Comparison of ENCODE assay signal across 9 cellular contexts in the genomic region with DNA sequence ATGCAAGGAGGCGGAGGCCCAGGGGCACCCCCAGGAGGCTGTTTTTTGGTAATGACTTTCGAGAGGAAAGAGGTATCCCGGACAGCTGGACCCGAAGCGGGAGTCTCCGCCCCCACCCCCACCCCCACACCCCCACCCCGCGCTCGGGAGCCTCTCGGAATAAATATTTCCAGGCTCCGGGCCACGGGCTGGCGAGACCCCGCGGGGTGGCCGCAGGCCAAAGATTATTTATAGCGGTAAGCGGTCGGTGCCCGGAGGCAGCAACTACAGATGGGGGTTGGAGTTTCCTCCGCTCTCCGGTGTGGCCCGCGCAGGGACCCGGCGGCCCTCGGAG. TPM values are rescaled to one million over a fixed set of nuclear protein-coding genes. Genes with fewer than 3 reads are reported as not detected.
DNase-seq lines count a peak whose midpoint lies in the region; ATAC-seq and TF ChIP-seq lines count a peak whose summit lies in the region.
"Had no signal": no experiment of that assay in that cellular context is flagged by ENCODE, and none has a peak within 500 bp of the region (broad histone marks: within the 10 kb centered on the region; RNA-seq: fewer than 3 reads in every experiment).

No MANE protein-coding gene starts in this region.

- no TSS peak for BruUV-seq in PC-3 (replicated peaks; lab: Mats Ljungman, UMichigan)

- H3K27ac ChIP-seq in PC-3 (ENCODE audit: low read length), result no peak overlapping the region
- H3K27ac ChIP-seq in cardiac muscle cell, result no peak overlapping the region
- H3K27ac ChIP-seq in neuronal stem cell (replicated peaks; ENCODE audit: low read length), result no peak overlapping the region

- H3K4me3 ChIP-seq in PC-3 (ENCODE audit: low read length) (peak overlapping the region; percentile 83), cardiac muscle cell (peak overlapping the region; percentile 51), neuronal stem cell (ENCODE audit: low read length in 2 of 2) (peak overlapping the region in 1 of 2 donors; percentile 69)

- H2BK5ac ChIP-seq in neuronal stem cell (ENCODE audit: low read length), result peak overlapping the region; percentile 61

- POLR2A ChIA-PET in PC-3 (lab: Charles Lee; ENCODE audit: unreplicated experiment), result no interaction called here

- TF ChIP-seq CTCF in PC-3 (conservative IDR thresholded peaks at IDR 0.05; ENCODE audit: low read depth, low read length) (no peak), cardiac muscle cell (IDR thresholded peaks at IDR 0.05; ENCODE audit: low read depth, low read length) (no peak)

- H3K9me3 ChIP-seq in PC-3 (ENCODE audit: low read length) (no peaks in the 10 kb centered on the region), cardiac muscle cell (ENCODE audit: low read depth) (no peaks in the 10 kb centered on the region), neuronal stem cell (replicated peaks in 1 of 2; ENCODE audit: control insufficient read depth in 2 of 2, insufficient read depth in 1 of 2, low read depth in 1 of 2, low read length in 2 of 2) (peaks cover 7 to 10% of the 10 kb centered on the region in 2 donors)

- H3K14ac ChIP-seq in neuronal stem cell (ENCODE audit: low read length), result no peak overlapping the region

- no peaks in the 10 kb centered on the region for H4K20me1 ChIP-seq in PC-3 (ENCODE audit: low read length)

- peaks cover 16% of the 10 kb centered on the region for H3K4me1 ChIP-seq in PC-3 (ENCODE audit: insufficient read depth, low read length)
- peaks cover 6% of the 10 kb centered on the region for H3K4me1 ChIP-seq in cardiac muscle cell (ENCODE audit: low read depth)
- H3K4me1 ChIP-seq in neuronal stem cell (ENCODE audit: control insufficient read depth in 2 of 2, insufficient read depth in 1 of 2, low read depth in 1 of 2, low read length in 2 of 2), result peaks cover 16 to 27% of the 10 kb centered on the region in 2 donors

- H2AK5ac ChIP-seq in neuronal stem cell (ENCODE audit: low read depth, low read length), result no peak overlapping the region

- H3K27ac Mint-ChIP-seq in activated T-helper 17 cell treated with anti-CD3 and anti-CD28 coated beads, Interleukin-2, amount 50 U/mL, for 72 hours, result no peak overlapping the region
- no peak overlapping the region for H3K27ac Mint-ChIP-seq in T-helper 2 cell treated with Interferon-gamma antibody and Interleukin-4, amounts not matched to agents 5 μg/mL and 100 μg/mL, for 36 hours

- DNase-seq in Ammon's horn (ENCODE audit: low spot score), result peak; percentile 3
- no peak for DNase-seq in PC-3
- DNase-seq in cardiac muscle cell (ENCODE audit: low read depth in 1 of 2, low spot score in 1 of 2), result peak; percentile 30 to 49
- DNase-seq in neuronal stem cell (ENCODE audit: low spot score), result no peak
- DNase-seq in inferior parietal cortex (ENCODE audit: extremely low spot score), result no peak
- DNase-seq in T-helper 2 cell treated with Interferon-gamma antibody and Interleukin-4, amounts not matched to agents 5 μg/mL and 100 μg/mL, for 36 hours (ENCODE audit: low spot score), result no peak
- no peak for DNase-seq in occipital lobe (lab: John Stamatoyannopoulos, UW)
- DNase-seq: COR-L47 had no signal

- H3K9me2 ChIP-seq in PC-3 (replicated peaks; ENCODE audit: low read length), result no peaks in the 10 kb centered on the region

- ATAC-seq in PC-3, result no peak
- ATAC-seq in activated T-helper 17 cell treated with anti-CD3 and anti-CD28 coated beads, Interleukin-2, amount 50 U/mL, for 72 hours (replicated peaks), result no peak

- H3K4ac ChIP-seq in neuronal stem cell (ENCODE audit: low read length), result no peak overlapping the region

- peaks cover 15% of the 10 kb centered on the region for H3K36me3 Mint-ChIP-seq in activated T-helper 17 cell treated with anti-CD3 and anti-CD28 coated beads, Interleukin-2, amount 50 U/mL, for 72 hours (ENCODE audit: low read depth)
- peaks cover 7% of the 10 kb centered on the region for H3K36me3 Mint-ChIP-seq in T-helper 2 cell treated with Interferon-gamma antibody and Interleukin-4, amounts not matched to agents 5 μg/mL and 100 μg/mL, for 36 hours (ENCODE audit: low read depth)

- H3K9me3 Mint-ChIP-seq in activated T-helper 17 cell treated with anti-CD3 and anti-CD28 coated beads, Interleukin-2, amount 50 U/mL, for 72 hours, result no peaks in the 10 kb centered on the region
- no peaks in the 10 kb centered on the region for H3K9me3 Mint-ChIP-seq in T-helper 2 cell treated with Interferon-gamma antibody and Interleukin-4, amounts not matched to agents 5 μg/mL and 100 μg/mL, for 36 hours

- no peak overlapping the region for H2BK15ac ChIP-seq in neuronal stem cell (ENCODE audit: low read length)

- H3K23ac ChIP-seq in neuronal stem cell (ENCODE audit: low read depth, low read length, poor library complexity), result no peak overlapping the region

- peak overlapping the region; percentile 91 for H2AFZ ChIP-seq in PC-3 (ENCODE audit: low read length)
- peak overlapping the region; percentile 43 for H2AFZ ChIP-seq in neuronal stem cell (ENCODE audit: low read length)

- peaks cover 21% of the 10 kb centered on the region for H3K4me1 Mint-ChIP-seq in activated T-helper 17 cell treated with anti-CD3 and anti-CD28 coated beads, Interleukin-2, amount 50 U/mL, for 72 hours
- peaks cover 10% of the 10 kb centered on the region for H3K4me1 Mint-ChIP-seq in T-helper 2 cell treated with Interferon-gamma antibody and Interleukin-4, amounts not matched to agents 5 μg/mL and 100 μg/mL, for 36 hours (ENCODE audit: low read depth)

- H3K79me2 ChIP-seq in PC-3 (ENCODE audit: low read length), result no peaks in the 10 kb centered on the region

- H3K36me3 ChIP-seq in PC-3 (ENCODE audit: low read depth, low read length), result no peaks in the 10 kb centered on the region
- H3K36me3 ChIP-seq in cardiac muscle cell, result no peaks in the 10 kb centered on the region
- H3K36me3 ChIP-seq in neuronal stem cell (replicated peaks in 1 of 2; ENCODE audit: control insufficient read depth in 2 of 2, insufficient read depth in 2 of 2, low read length in 2 of 2), result no peaks in the 10 kb centered on the region

- peak overlapping the region; percentile 98 for H3K4me2 ChIP-seq in PC-3 (ENCODE audit: low read length)
- H3K4me2 ChIP-seq in neuronal stem cell (ENCODE audit: insufficient read depth, low read length, poor library complexity, severe bottlenecking), result peak overlapping the region; percentile 91

- H3F3A ChIP-seq in PC-3 (ENCODE audit: low read length, unreplicated experiment), result no peaks in the 10 kb centered on the region

- no CpG with 5 or more reads among the region's 27 CpGs for WGBS in neuronal stem cell (ENCODE audit: extremely low coverage in 2 of 2, insufficient read length in 2 of 2, insufficient replicate concordance in 1 of 2), 2 donors

- H3K27me3 Mint-ChIP-seq in activated T-helper 17 cell treated with anti-CD3 and anti-CD28 coated beads, Interleukin-2, amount 50 U/mL, for 72 hours, result peaks cover 43% of the 10 kb centered on the region
- peaks cover 54% of the 10 kb centered on the region for H3K27me3 Mint-ChIP-seq in T-helper 2 cell treated with Interferon-gamma antibody and Interleukin-4, amounts not matched to agents 5 μg/mL and 100 μg/mL, for 36 hours (ENCODE audit: low read depth)

- H2BK12ac ChIP-seq in neuronal stem cell (ENCODE audit: low read length), result no peak overlapping the region

- H4K8ac ChIP-seq in neuronal stem cell (ENCODE audit: low read depth, low read length), result no peak overlapping the region

- H3K4me3 Mint-ChIP-seq in activated T-helper 17 cell treated with anti-CD3 and anti-CD28 coated beads, Interleukin-2, amount 50 U/mL, for 72 hours, result no peak overlapping the region
- no peak overlapping the region for H3K4me3 Mint-ChIP-seq in T-helper 2 cell treated with Interferon-gamma antibody and Interleukin-4, amounts not matched to agents 5 μg/mL and 100 μg/mL, for 36 hours

- no peaks in the 10 kb centered on the region for H3K79me1 ChIP-seq in neuronal stem cell (ENCODE audit: low read depth, low read length)

- CTCF ChIA-PET in PC-3 (lab: Charles Lee), result no interaction called here

- intact Hi-C loops in PC-3 (cut with micrococcal nuclease), result no loop called here

- H3K9ac ChIP-seq in PC-3 (ENCODE audit: low read length) (peak overlapping the region; percentile 27; the same call in 1 of the 2 replicates), neuronal stem cell (ENCODE audit: low read depth, low read length, poor library complexity) (no peak overlapping the region)

- H3K27me3 ChIP-seq in PC-3 (ENCODE audit: low read length), result peaks cover 21% of the 10 kb centered on the region
- H3K27me3 ChIP-seq in cardiac muscle cell, result peaks cover 99% of the 10 kb centered on the region
- H3K27me3 ChIP-seq in neuronal stem cell (ENCODE audit: control insufficient read depth in 3 of 3, insufficient read depth in 3 of 3, low read depth in 1 of 3, low read length in 3 of 3), result peaks cover 32 to 91% (median 73%) of the 10 kb centered on the region in 3 experiments

- peak overlapping the region; percentile 93 for H3K18ac ChIP-seq in neuronal stem cell (ENCODE audit: low read length)

- no peak overlapping the region for H4K91ac ChIP-seq in neuronal stem cell (ENCODE audit: low read depth, low read length, poor library complexity)

- no peak overlapping the region for H2BK120ac ChIP-seq in neuronal stem cell (ENCODE audit: low read depth, low read length)

RNA-seq across cellular contexts. Expression of gene CYP26B1, which starts 3.3 kb away (rescaled TPM):
- total RNA-seq in PC-3 (2014; rRNA removed), result 1.6 and 3.9 TPM in 2 replicates
- total RNA-seq in cardiac muscle cell, result 3.1 and 3.6 TPM in 2 replicates
- 0.65 and 1.2 TPM in 2 replicates for polyA plus RNA-seq in cardiac muscle cell
- polyA plus RNA-seq in neuronal stem cell (2013, experiment 1 of 2), result 1.0 TPM
- polyA plus RNA-seq in neuronal stem cell (2013, experiment 2 of 2), result 0.68 TPM
- under 1 TPM in 1 of 2 donors, not detected in 1; 0.05 TPM for total RNA-seq in activated T-helper 17 cell treated with anti-CD3 and anti-CD28 coated beads, Interleukin-2, amount 50 U/mL, for 72 hours
- total RNA-seq in occipital lobe, result 3.1 TPM

Comparison
In these comparisons a context has a peak if more than half of its experiments do, and no peak if none do; other contexts are left out.
1. DNase-seq: peak in Ammon's horn (single experiment) and cardiac muscle cell (2 of 2); none in PC-3 (single experiment), neuronal stem cell (single experiment), inferior parietal cortex (single experiment), T-helper 2 cell treated with Interferon-gamma antibody and Interleukin-4, amounts not matched to agents 5 μg/mL and 100 μg/mL, for 36 hours (single experiment) and occipital lobe (single experiment).